In genomic region chr22:20457506-20458240, GRCh38 we compare ENCODE assay signal across 32 cellular contexts.
"Had no signal": no experiment of that assay in that cellular context is flagged by ENCODE, and none has a peak within 500 bp of the region (broad histone marks: within the 10 kb centered on the region; RNA-seq: fewer than 3 reads in every experiment).

No MANE protein-coding gene starts in this region.

- H3K9me3 Mint-ChIP-seq: activated CD4-positive, alpha-beta memory T cell treated with anti-CD3 and anti-CD28 coated beads for 36 hours; activated CD4-positive, alpha-beta T cell treated with anti-CD3 and anti-CD28 coated beads, Interleukin-2, amount 10 ng/mL, durations not matched to agents 7 days and 5 days; activated naive CD4-positive, alpha-beta T cell treated with anti-CD3 and anti-CD28 coated beads for 36 hours; activated naive CD4-positive, alpha-beta T cell treated with anti-CD3 and anti-CD28 coated beads, Interleukin-2, amount 50 U/mL, for 72 hours; activated naive CD8-positive, alpha-beta T cell treated with anti-CD3 and anti-CD28 coated beads, Interleukin-2, amount 50 U/mL, for 24 hours; activated T-cell treated with anti-CD3 and anti-CD28 coated beads, Interleukin-2, amount 50 U/mL, for 4 hours; activated T-helper 1 cell treated with anti-CD3 and anti-CD28 coated beads, Interleukin-12 subunit alpha, Interleukin-12 subunit beta, Interleukin-2, Interleukin-4 antibody, amounts not matched to agents 30 ng/mL and 10 ng/mL and 1 ng/mL, durations not matched to agents 14 hours and 24 hours and 36 hours; brain; IgD-negative memory B cell had no signal

- DNase-seq: activated CD4-positive, alpha-beta memory T cell treated with anti-CD3 and anti-CD28 coated beads for 36 hours; activated CD4-positive, alpha-beta T cell treated with anti-CD3 and anti-CD28 coated beads for 36 hours; activated CD4-positive, alpha-beta T cell treated with anti-CD3 and anti-CD28 coated beads, Interleukin-2, amount 10 ng/mL, durations not matched to agents 7 days and 5 days; activated CD8-positive, alpha-beta memory T cell treated with anti-CD3 and anti-CD28 coated beads, Interleukin-2, amount 50 U/mL, for 4 hours; activated gamma-delta T cell treated with Interleukin-2 at 50 U/mL for 16 hours; activated naive CD4-positive, alpha-beta T cell treated with anti-CD3 and anti-CD28 coated beads for 36 hours; activated naive CD8-positive, alpha-beta T cell treated with anti-CD3 and anti-CD28 coated beads, Interleukin-2, amount 50 U/mL, for 24 hours; activated T-cell treated with anti-CD3 and anti-CD28 coated beads for 4 hours; activated T-cell treated with anti-CD3 and anti-CD28 coated beads, Interleukin-2, amount 50 U/mL, for 4 hours; anterior cingulate cortex; Kasumi-1; KG1; MM.1S; MV-4-11; NCI-H1092; NCI-H1436 treated with DMSO at 0.1 percent for 48 hours; NCI-H1694 treated with DMSO at 0.1 percent for 48 hours; NCI-H2029; NCI-H510A; NCI-H526; NCI-H748 treated with DMSO at 0.1 percent for 48 hours; NK-92 treated with Interleukin-12 subunit alpha and Interleukin-12 subunit beta, amount 100 ng/mL, for 24 hours; PC-3; SHP77; SJCRH30; T1000 had no signal

- H3K27ac Mint-ChIP-seq: activated CD4-positive, alpha-beta memory T cell treated with anti-CD3 and anti-CD28 coated beads for 36 hours; activated CD4-positive, alpha-beta T cell treated with anti-CD3 and anti-CD28 coated beads for 36 hours; activated naive CD4-positive, alpha-beta T cell treated with anti-CD3 and anti-CD28 coated beads for 36 hours; activated naive CD8-positive, alpha-beta T cell treated with anti-CD3 and anti-CD28 coated beads, Interleukin-2, amount 50 U/mL, for 24 hours; activated T-helper 1 cell treated with anti-CD3 and anti-CD28 coated beads, Interleukin-12 subunit alpha, Interleukin-12 subunit beta, Interleukin-2, Interleukin-4 antibody, amounts not matched to agents 30 ng/mL and 10 ng/mL and 1 ng/mL, durations not matched to agents 14 hours and 24 hours and 36 hours had no signal

- H3K27me3 ChIP-seq: SJCRH30 had no signal

- H3K36me3 ChIP-seq: SJCRH30 had no signal

- H3K4me1 ChIP-seq: SJCRH30 had no signal

- H3K9me3 ChIP-seq: SJCRH30 had no signal

- H3K4me3 ChIP-seq: SJCRH30, SK-N-MC had no signal

- H3K27ac ChIP-seq: SJCRH30, SK-N-MC had no signal

- ATAC-seq: activated CD4-positive, alpha-beta T cell treated with anti-CD3 and anti-CD28 coated beads for 36 hours; activated CD4-positive, CD25-positive, alpha-beta regulatory T cell treated with anti-CD3 and anti-CD28 coated beads, Interleukin-2, amount 50 U/mL, for 24 hours; activated naive CD8-positive, alpha-beta T cell treated with anti-CD3 and anti-CD28 coated beads, Interleukin-2, amount 50 U/mL, for 24 hours; activated T-cell treated with anti-CD3 and anti-CD28 coated beads, Interleukin-2, amount 50 U/mL, for 4 hours; PC-3 had no signal

- H3K27me3 Mint-ChIP-seq: activated CD4-positive, alpha-beta memory T cell treated with anti-CD3 and anti-CD28 coated beads for 36 hours; activated CD4-positive, alpha-beta T cell treated with anti-CD3 and anti-CD28 coated beads for 36 hours; activated CD4-positive, alpha-beta T cell treated with anti-CD3 and anti-CD28 coated beads, Interleukin-2, amount 10 ng/mL, durations not matched to agents 7 days and 5 days; activated naive CD8-positive, alpha-beta T cell treated with anti-CD3 and anti-CD28 coated beads, Interleukin-2, amount 50 U/mL, for 24 hours; IgD-negative memory B cell had no signal

- H3K4me3 Mint-ChIP-seq: activated CD4-positive, alpha-beta memory T cell treated with anti-CD3 and anti-CD28 coated beads for 36 hours; activated CD4-positive, alpha-beta T cell treated with anti-CD3 and anti-CD28 coated beads for 36 hours; activated CD4-positive, alpha-beta T cell treated with anti-CD3 and anti-CD28 coated beads, Interleukin-2, amount 10 ng/mL, durations not matched to agents 7 days and 5 days; activated naive CD4-positive, alpha-beta T cell treated with anti-CD3 and anti-CD28 coated beads for 36 hours; activated naive CD8-positive, alpha-beta T cell treated with anti-CD3 and anti-CD28 coated beads, Interleukin-2, amount 50 U/mL, for 24 hours; activated T-cell treated with anti-CD3 and anti-CD28 coated beads, Interleukin-2, amount 50 U/mL, for 4 hours; activated T-helper 1 cell treated with anti-CD3 and anti-CD28 coated beads, Interleukin-12 subunit alpha, Interleukin-12 subunit beta, Interleukin-2, Interleukin-4 antibody, amounts not matched to agents 30 ng/mL and 10 ng/mL and 1 ng/mL, durations not matched to agents 14 hours and 24 hours and 36 hours; brain; IgD-negative memory B cell had no signal
